Comparison of ENCODE assay signal across 11 cellular contexts in the genomic region with DNA sequence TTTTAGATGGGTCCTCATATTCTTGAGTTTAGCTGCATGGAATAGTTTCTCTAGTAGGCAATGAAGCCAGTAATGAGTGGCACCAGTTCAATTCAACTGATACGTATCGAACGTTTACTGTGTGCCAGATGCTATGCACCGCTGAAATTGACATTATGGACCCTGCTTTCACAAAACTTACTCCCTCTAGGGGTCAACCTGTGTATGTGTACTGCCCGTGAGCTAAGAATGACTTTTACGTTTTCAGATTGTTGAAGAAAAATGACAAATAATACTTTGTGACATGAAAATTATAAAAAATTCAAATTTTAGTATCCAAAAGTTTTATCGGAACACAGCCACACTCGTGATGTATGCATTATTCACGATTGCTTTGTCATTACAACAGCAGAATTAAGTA.
DNase-seq lines count a peak whose midpoint lies in the region; TF ChIP-seq lines count a peak whose summit lies in the region.
"Had no signal": no experiment of that assay in that cellular context is flagged by ENCODE, and none has a peak within 500 bp of the region (broad histone marks: within the 10 kb centered on the region; RNA-seq: fewer than 3 reads in every experiment).

No MANE protein-coding gene starts in this region.

- no peak for TF ChIP-seq EP300 in ovary (IDR thresholded peaks at IDR 0.05)

- H4K20me1 ChIP-seq in OCI-LY1 (ENCODE audit: insufficient read depth, low read length) (no peaks in the 10 kb centered on the region), smooth muscle cell (ENCODE audit: low read depth) (peaks cover 31% of the 10 kb centered on the region)

- H3K9ac ChIP-seq in OCI-LY1 (ENCODE audit: low read length) (no peak overlapping the region), smooth muscle cell (ENCODE audit: low read depth) (no peak overlapping the region)

- 81% methylated on average over 9 of the region's 9 CpGs for WGBS in smooth muscle cell (ENCODE audit: low lambda C conversion rate)
- whole genome bisulfite sequencing in ovary, 3 donors = 92 to 95% (median 95%) methylated on average over 9 of the region's 9 CpGs

- H3K27me3 ChIP-seq in OCI-LY1 (ENCODE audit: insufficient read depth, low read length) (no peaks in the 10 kb centered on the region), smooth muscle cell (ENCODE audit: low read depth) (no peaks in the 10 kb centered on the region), ovary (no peaks in the 10 kb centered on the region)

- no peaks in the 10 kb centered on the region for H3K79me2 ChIP-seq in OCI-LY1 (ENCODE audit: insufficient read depth, low read length)
- H3K79me2 ChIP-seq in smooth muscle cell (ENCODE audit: low read depth) = peaks cover 4% of the 10 kb centered on the region

- peak; percentile 72 for TF ChIP-seq CTCF in OCI-LY1 (IDR thresholded peaks at IDR 0.05; ENCODE audit: low read length)
- TF ChIP-seq CTCF in epithelial cell of proximal tubule (conservative IDR thresholded peaks at IDR 0.05; ENCODE audit: low read depth, low read length) = peak; percentile 47
- peak; percentile 43 for TF ChIP-seq CTCF in smooth muscle cell (IDR thresholded peaks at IDR 0.05; ENCODE audit: borderline replicate concordance, insufficient read depth, poor library complexity, severe bottlenecking)
- no peak for TF ChIP-seq CTCF in ovary (IDR thresholded peaks at IDR 0.05)

- peaks cover 11% of the 10 kb centered on the region for H3K4me1 ChIP-seq in OCI-LY1 (ENCODE audit: insufficient read depth, low read length, severe bottlenecking)
- no peaks in the 10 kb centered on the region for H3K4me1 ChIP-seq in smooth muscle cell (ENCODE audit: low read depth)
- H3K4me1 ChIP-seq in ovary (ENCODE audit: insufficient read depth) = no peaks in the 10 kb centered on the region

- H3K27ac ChIP-seq in OCI-LY1 (ENCODE audit: low read depth, low read length, poor library complexity, severe bottlenecking) (no peak overlapping the region), smooth muscle cell (ENCODE audit: low read depth) (no peak overlapping the region), ovary (no peak overlapping the region)

- intact Hi-C loops in ovary (cut with DNase I) = no loop called here

- H3K36me3 ChIP-seq in OCI-LY1 (ENCODE audit: insufficient read depth, low read length) = no peaks in the 10 kb centered on the region
- no peaks in the 10 kb centered on the region for H3K36me3 ChIP-seq in smooth muscle cell (ENCODE audit: low read depth)
- no peaks in the 10 kb centered on the region for H3K36me3 ChIP-seq in ovary

- H3K9me3 ChIP-seq in OCI-LY1 (ENCODE audit: low read length) (no peaks in the 10 kb centered on the region), smooth muscle cell (replicated peaks; ENCODE audit: low read depth) (no peaks in the 10 kb centered on the region), ovary (no peaks in the 10 kb centered on the region)

- DNase-seq in SIG-M5 treated with dmso at 0.1 percent for 504 hours (lab: John Stamatoyannopoulos, UW; ENCODE audit: unreplicated experiment) (peak; percentile 3), SIG-M5 (lab: John Stamatoyannopoulos, UW) (no peak), epithelial cell of proximal tubule (ENCODE audit: low read depth) (no peak), smooth muscle cell (lab: John Stamatoyannopoulos, UW; ENCODE audit: unreplicated experiment) (no peak), ovary (no peak), hypothalamus (lab: John Stamatoyannopoulos, UW) (no peak), anterior cingulate cortex (lab: John Stamatoyannopoulos, UW) (no peak)
- DNase-seq: activated CD4-positive, alpha-beta T cell treated with anti-CD3 and anti-CD28 coated beads for 48 hours; right cardiac atrium; stimulated activated CD8-positive, alpha-beta memory T cell treated with anti-CD3 and anti-CD28 coated beads, Interleukin-4, amount 100 ng/mL, for 48 hours had no signal

- H3K4me2 ChIP-seq in OCI-LY1 (ENCODE audit: low read length) (no peak overlapping the region), smooth muscle cell (no peak overlapping the region)

- no peak for TF ChIP-seq POLR2A in ovary (IDR thresholded peaks at IDR 0.05)

- H3K4me3 ChIP-seq in OCI-LY1 (ENCODE audit: low read depth, low read length, poor library complexity, severe bottlenecking) (no peak overlapping the region), epithelial cell of proximal tubule (ENCODE audit: low read depth, low read length) (no peak overlapping the region), smooth muscle cell (no peak overlapping the region), ovary (no peak overlapping the region)

- no peaks in the 10 kb centered on the region for H3K9me2 ChIP-seq in OCI-LY1 (ENCODE audit: low read depth, low read length)

- H3F3A ChIP-seq in OCI-LY1 (ENCODE audit: insufficient read depth, low read length) = no peaks in the 10 kb centered on the region
- no peaks in the 10 kb centered on the region for H3F3A ChIP-seq in smooth muscle cell (ENCODE audit: low read depth)

- H2AFZ ChIP-seq in OCI-LY1 (ENCODE audit: low read length) = no peak overlapping the region
- H2AFZ ChIP-seq in smooth muscle cell (ENCODE audit: low read depth) = no peak overlapping the region

Comparison
In these comparisons a context has a peak if more than half of its experiments do, and no peak if none do; other contexts are left out.
1. CTCF ChIP-seq: peak in OCI-LY1 (single experiment), epithelial cell of proximal tubule (single experiment) and smooth muscle cell (single experiment); none in ovary (0 of 3).